25 cellular contexts compared by ENCODE assay signal in the genomic region with DNA sequence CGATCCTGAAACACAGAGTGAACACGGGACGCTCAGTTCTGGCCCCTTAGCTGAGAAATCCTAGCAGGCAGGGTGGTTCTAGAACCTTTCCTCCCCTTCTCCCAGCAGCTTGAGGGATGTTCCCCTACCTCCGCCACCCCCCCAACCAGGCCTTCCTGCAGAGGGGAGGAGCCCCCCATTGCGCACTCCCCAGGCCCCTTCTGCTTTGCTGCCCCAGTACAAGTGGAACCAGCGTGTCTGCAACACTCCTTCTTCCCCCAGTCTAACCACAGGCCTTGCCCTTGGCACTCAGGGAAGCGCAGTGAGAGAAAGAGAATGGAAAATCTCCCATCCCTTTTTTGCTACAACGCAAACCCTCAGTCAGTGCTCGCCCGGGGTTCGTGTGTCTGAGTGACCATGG. TPM values are rescaled to one million over a fixed set of nuclear protein-coding genes. Genes with fewer than 3 reads are reported as not detected.
"Had no signal": no experiment of that assay in that cellular context is flagged by ENCODE, and none has a peak within 500 bp of the region (broad histone marks: within the 10 kb centered on the region; RNA-seq: fewer than 3 reads in every experiment).

No MANE protein-coding gene starts in this region.

- H3K9me3 ChIP-seq: Peyer's patch had no signal

- DNase-seq: activated CD4-positive, alpha-beta memory T cell treated with anti-CD3 and anti-CD28 coated beads for 36 hours; activated CD4-positive, alpha-beta T cell treated with anti-CD3 and anti-CD28 coated beads, Interleukin-2, amount 10 ng/mL, durations not matched to agents 7 days and 5 days; activated CD4-positive, CD25-positive, alpha-beta regulatory T cell; activated CD8-positive, alpha-beta memory T cell treated with anti-CD3 and anti-CD28 coated beads for 24 hours; activated effector memory CD4-positive, alpha-beta T cell treated with anti-CD3 and anti-CD28 coated beads, Interleukin-2, amount 50 U/mL, for 16 hours; activated naive CD4-positive, alpha-beta T cell treated with Interleukin-2 at 50 U/mL for 16 hours; activated T-cell treated with anti-CD3 and anti-CD28 coated beads, Interleukin-2, amount 50 U/mL, for 4 hours; anterior cingulate cortex; NCI-H1105; NCI-H1436; NCI-H2029 treated with DMSO at 0.1 percent for 48 hours; NCI-H526 treated with DMSO at 0.1 percent for 48 hours; NK-92 treated with Interleukin-12 subunit alpha and Interleukin-12 subunit beta, amount 100 ng/mL, for 24 hours; OCI-M1; SIG-M5; T-helper 17 cell; T-helper 9 cell had no signal

- H3K4me3 Mint-ChIP-seq: activated CD4-positive, alpha-beta memory T cell treated with anti-CD3 and anti-CD28 coated beads for 36 hours; activated CD4-positive, alpha-beta T cell treated with anti-CD3 and anti-CD28 coated beads, Interleukin-2, amount 10 ng/mL, durations not matched to agents 7 days and 5 days; activated T-cell treated with anti-CD3 and anti-CD28 coated beads, Interleukin-2, amount 50 U/mL, for 4 hours; central memory CD8-positive, alpha-beta T cell; T-helper 17 cell had no signal

- H3K27ac Mint-ChIP-seq: activated CD4-positive, alpha-beta memory T cell treated with anti-CD3 and anti-CD28 coated beads for 36 hours; activated CD4-positive, alpha-beta T cell treated with anti-CD3 and anti-CD28 coated beads, Interleukin-2, amount 10 ng/mL, durations not matched to agents 7 days and 5 days; activated naive CD4-positive, alpha-beta T cell treated with anti-CD3 and anti-CD28 coated beads, Interleukin-2, amount 50 U/mL, for 72 hours; T-helper 17 cell had no signal

- H3K36me3 Mint-ChIP-seq: activated CD4-positive, alpha-beta memory T cell treated with anti-CD3 and anti-CD28 coated beads for 36 hours; activated naive CD4-positive, alpha-beta T cell treated with anti-CD3 and anti-CD28 coated beads, Interleukin-2, amount 50 U/mL, for 72 hours had no signal

- H3K4me2 ChIP-seq: KMS-11 had no signal

- H3K27ac ChIP-seq: KMS-11, Peyer's patch, RWPE1, VCaP had no signal

- ATAC-seq: activated naive CD4-positive, alpha-beta T cell treated with anti-CD3 and anti-CD28 coated beads, Interleukin-2, amount 50 U/mL, for 72 hours; activated T-cell treated with anti-CD3 and anti-CD28 coated beads, Interleukin-2, amount 50 U/mL, for 4 hours; T-helper 17 cell had no signal

- H3K36me3 ChIP-seq: Peyer's patch had no signal

- H3K4me3 ChIP-seq: Peyer's patch had no signal

- H3K9me3 Mint-ChIP-seq: activated CD4-positive, alpha-beta memory T cell treated with anti-CD3 and anti-CD28 coated beads for 36 hours; activated CD4-positive, alpha-beta T cell treated with anti-CD3 and anti-CD28 coated beads, Interleukin-2, amount 10 ng/mL, durations not matched to agents 7 days and 5 days; activated naive CD4-positive, alpha-beta T cell treated with anti-CD3 and anti-CD28 coated beads, Interleukin-2, amount 50 U/mL, for 72 hours; activated T-cell treated with anti-CD3 and anti-CD28 coated beads, Interleukin-2, amount 50 U/mL, for 4 hours; central memory CD8-positive, alpha-beta T cell had no signal

RNA-seq across cellular contexts. Expression of a gene that starts 3.9 kb away (rescaled TPM):
- total RNA-seq: activated CD4-positive, alpha-beta T cell treated with anti-CD3 and anti-CD28 coated beads, Interleukin-2, amount 10 ng/mL, durations not matched to agents 7 days and 5 days; bronchial epithelial cell; MCF 10A; Peyer's patch; T-helper 17 cell had no signal
